ENCODE assay signal across 9 cellular contexts in genomic region chr1:37792943-37793686, GRCh38. TPM values are rescaled to one million over a fixed set of nuclear protein-coding genes. Genes with fewer than 3 reads are reported as not detected.
A peak's percentile ranks its signal among the peaks of the same experiment; 100 is the strongest.
DNase-seq lines count a peak whose midpoint lies in the region; ATAC-seq and TF ChIP-seq lines count a peak whose summit lies in the region.
"Had no signal": no experiment of that assay in that cellular context is flagged by ENCODE, and none has a peak within 500 bp of the region (broad histone marks: within the 10 kb centered on the region; RNA-seq: fewer than 3 reads in every experiment).

No MANE protein-coding gene starts in this region.

- H3K27me3 ChIP-seq in left ventricle myocardium inferior (ENCODE audit: low read depth) (peaks cover 39% of the 10 kb centered on the region), lung (ENCODE audit: control insufficient read depth, insufficient read depth) (peaks cover 2% of the 10 kb centered on the region), uterus (no peaks in the 10 kb centered on the region)

- no peak overlapping the region for H3K27ac Mint-ChIP-seq in activated T-helper 2 cell treated with anti-CD3 and anti-CD28 coated beads, Interferon-gamma antibody, Interleukin-2, Interleukin-4, amounts not matched to agents 10 μg/mL and 5 μg/mL and 100 μg/mL, durations not matched to agents 14 hours and 24 hours and 36 hours

- peaks cover 41% of the 10 kb centered on the region for H3K27me3 Mint-ChIP-seq in activated T-helper 2 cell treated with anti-CD3 and anti-CD28 coated beads, Interferon-gamma antibody, Interleukin-2, Interleukin-4, amounts not matched to agents 10 μg/mL and 5 μg/mL and 100 μg/mL, durations not matched to agents 14 hours and 24 hours and 36 hours (ENCODE audit: low read depth)

- no peak for TF ChIP-seq POLR2A in uterus (IDR thresholded peaks at IDR 0.05)

- WGBS in lung, 2 donors: 32 to 37% methylated on average over 36 of the region's 36 CpGs

- no peak for ATAC-seq in left ventricle myocardium superior
- no peak for ATAC-seq in lung (ENCODE audit: insufficient read depth, low FRiP score)
- no peak for ATAC-seq in HG02884 (IDR thresholded peaks at IDR 0.05; ENCODE audit: unreplicated experiment)
- no peak for ATAC-seq in GM18909 (IDR thresholded peaks at IDR 0.05; ENCODE audit: poor library complexity, unreplicated experiment)

- no peaks in the 10 kb centered on the region for H3K9me3 ChIP-seq in left ventricle myocardium inferior (replicated peaks)
- no peaks in the 10 kb centered on the region for H3K9me3 ChIP-seq in lung (ENCODE audit: control insufficient read depth in 2 of 2, insufficient read depth in 1 of 2, low read length in 1 of 2)
- H3K9me3 ChIP-seq in uterus: no peaks in the 10 kb centered on the region

- H3K36me3 ChIP-seq in left ventricle myocardium inferior (no peaks in the 10 kb centered on the region), lung (ENCODE audit: control insufficient read depth in 2 of 2, insufficient read depth in 2 of 2, low read length in 2 of 2) (no peaks in the 10 kb centered on the region), uterus (no peaks in the 10 kb centered on the region)

- TF ChIP-seq CTCF in left ventricle myocardium inferior (IDR thresholded peaks at IDR 0.05; ENCODE audit: borderline replicate concordance) (no peak), lung (IDR thresholded peaks at IDR 0.05; ENCODE audit: control extremely low read depth, extremely low read depth) (no peak), uterus (IDR thresholded peaks at IDR 0.05) (no peak)

- no peak overlapping the region for H3K27ac ChIP-seq in left ventricle myocardium inferior (replicated peaks)
- H3K27ac ChIP-seq in lung (ENCODE audit: low read depth in 1 of 2, low read length in 1 of 2): no peak overlapping the region
- H3K27ac ChIP-seq in uterus: no peak overlapping the region
- H3K27ac ChIP-seq: SK-N-MC had no signal

- DNase-seq in left ventricle myocardium inferior: no peak
- DNase-seq in left ventricle myocardium superior: no peak
- no peak for DNase-seq in activated T-helper 2 cell treated with anti-CD3 and anti-CD28 coated beads, Interferon-gamma antibody, Interleukin-2, Interleukin-4, amounts not matched to agents 10 μg/mL and 5 μg/mL and 100 μg/mL, durations not matched to agents 14 hours and 24 hours and 36 hours (ENCODE audit: low spot score)
- no peak for DNase-seq in lung (ENCODE audit: low spot score)
- no peak for DNase-seq in uterus
- no peak for DNase-seq in GM03348 (ENCODE audit: low spot score)

- H3K4me3 ChIP-seq in left ventricle myocardium inferior: peak overlapping the region; percentile 72
- H3K4me3 ChIP-seq in lung: peak overlapping the region; percentile 59
- peak overlapping the region; percentile 32 to 54 for H3K4me3 ChIP-seq in uterus

- intact Hi-C loops in left ventricle myocardium inferior (cut with micrococcal nuclease) (no loop called here), left ventricle myocardium superior (cut with micrococcal nuclease) (no loop called here), uterus (cut with DNase I; ENCODE audit: low total_unique reads) (no loop called here)
- intact Hi-C loops in activated T-helper 2 cell treated with anti-CD3 and anti-CD28 coated beads, Interferon-gamma antibody, Interleukin-2, Interleukin-4, amounts not matched to agents 10 μg/mL and 5 μg/mL and 100 μg/mL, durations not matched to agents 14 hours and 24 hours and 36 hours (cut with micrococcal nuclease): no loop called here

- peak overlapping the region; percentile 5 for H3K4me3 Mint-ChIP-seq in activated T-helper 2 cell treated with anti-CD3 and anti-CD28 coated beads, Interferon-gamma antibody, Interleukin-2, Interleukin-4, amounts not matched to agents 10 μg/mL and 5 μg/mL and 100 μg/mL, durations not matched to agents 14 hours and 24 hours and 36 hours (ENCODE audit: low read depth)

- H3K36me3 Mint-ChIP-seq in activated T-helper 2 cell treated with anti-CD3 and anti-CD28 coated beads, Interferon-gamma antibody, Interleukin-2, Interleukin-4, amounts not matched to agents 10 μg/mL and 5 μg/mL and 100 μg/mL, durations not matched to agents 14 hours and 24 hours and 36 hours (ENCODE audit: low read depth): no peaks in the 10 kb centered on the region

- no peaks in the 10 kb centered on the region for H3K9me3 Mint-ChIP-seq in activated T-helper 2 cell treated with anti-CD3 and anti-CD28 coated beads, Interferon-gamma antibody, Interleukin-2, Interleukin-4, amounts not matched to agents 10 μg/mL and 5 μg/mL and 100 μg/mL, durations not matched to agents 14 hours and 24 hours and 36 hours

- peaks cover 23% of the 10 kb centered on the region for H3K4me1 ChIP-seq in left ventricle myocardium inferior
- peaks cover 3 to 20% of the 10 kb centered on the region in 2 donors for H3K4me1 ChIP-seq in lung (ENCODE audit: control insufficient read depth in 2 of 2, insufficient read depth in 2 of 2, low read length in 2 of 2)
- peaks cover 0 to 4% of the 10 kb centered on the region in 2 donors for H3K4me1 ChIP-seq in uterus

- H3K4me1 Mint-ChIP-seq in activated T-helper 2 cell treated with anti-CD3 and anti-CD28 coated beads, Interferon-gamma antibody, Interleukin-2, Interleukin-4, amounts not matched to agents 10 μg/mL and 5 μg/mL and 100 μg/mL, durations not matched to agents 14 hours and 24 hours and 36 hours (ENCODE audit: low read depth): peaks cover 10% of the 10 kb centered on the region

RNA-seq across cellular contexts. Expression of gene MANEAL, which starts 0.5 kb away (rescaled TPM):
- total RNA-seq in left ventricle myocardium inferior (1.9 TPM), left ventricle myocardium superior (1.8 TPM), lung (1 to 10 TPM; 2.3 to 8.1 TPM), uterus (1 to 10 TPM in 2 of 4 donors, not detected in 2; 1.8 to 2.6 TPM)
- 0.94 and 1.1 TPM in 2 replicates for total RNA-seq in activated T-helper 2 cell treated with anti-CD3 and anti-CD28 coated beads, Interferon-gamma antibody, Interleukin-2, Interleukin-4, amounts not matched to agents 10 μg/mL and 5 μg/mL and 100 μg/mL, durations not matched to agents 14 hours and 24 hours and 36 hours
- 1 to 10 TPM; 2.8 to 4.0 TPM for polyA plus RNA-seq in lung

RNA-seq across cellular contexts. Expression of gene C1orf122, which starts 14.5 kb away (rescaled TPM):
- total RNA-seq in left ventricle myocardium inferior: 47.3 TPM
- 45.6 TPM for total RNA-seq in left ventricle myocardium superior
- 22.6 and 24.5 TPM in 2 replicates for total RNA-seq in activated T-helper 2 cell treated with anti-CD3 and anti-CD28 coated beads, Interferon-gamma antibody, Interleukin-2, Interleukin-4, amounts not matched to agents 10 μg/mL and 5 μg/mL and 100 μg/mL, durations not matched to agents 14 hours and 24 hours and 36 hours
- 10 to 100 TPM in 1 of 2 donors, 1 to 10 TPM in 1; 4.7 to 53.8 TPM for total RNA-seq in lung
- polyA plus RNA-seq in lung: 10 to 100 TPM; 26.9 to 70.2 TPM
- total RNA-seq in uterus: 10 to 100 TPM; 15.4 to 25.6 (median 20.1) TPM

RNA-seq across cellular contexts. Expression of gene YRDC, which starts 14.9 kb away (rescaled TPM):
- total RNA-seq in left ventricle myocardium inferior (5.7 TPM), left ventricle myocardium superior (4.0 TPM), lung (10 to 100 TPM in 1 of 2 donors, 1 to 10 TPM in 1; 9.5 to 18.4 TPM), uterus (10 to 100 TPM in 3 of 4 donors, 1 to 10 TPM in 1; 8.5 to 12.0 (median 10.5) TPM)
- 45.2 and 46.5 TPM in 2 replicates for total RNA-seq in activated T-helper 2 cell treated with anti-CD3 and anti-CD28 coated beads, Interferon-gamma antibody, Interleukin-2, Interleukin-4, amounts not matched to agents 10 μg/mL and 5 μg/mL and 100 μg/mL, durations not matched to agents 14 hours and 24 hours and 36 hours
- polyA plus RNA-seq in lung: 10 to 100 TPM; 11.8 to 26.2 TPM

RNA-seq across cellular contexts. Expression of gene EPHA10, which starts 28.2 kb away (rescaled TPM):
- total RNA-seq in left ventricle myocardium inferior (0.14 TPM), left ventricle myocardium superior (0.10 TPM), lung (1 to 10 TPM in 1 of 2 donors, not detected in 1; 1.7 TPM), uterus (under 1 TPM in 2 of 4 donors, not detected in 2; 0.41 to 0.67 TPM)
- 0.21 TPM in 1 of 2 replicates, not detected in the other for total RNA-seq in activated T-helper 2 cell treated with anti-CD3 and anti-CD28 coated beads, Interferon-gamma antibody, Interleukin-2, Interleukin-4, amounts not matched to agents 10 μg/mL and 5 μg/mL and 100 μg/mL, durations not matched to agents 14 hours and 24 hours and 36 hours
- under 1 TPM; 0.20 to 0.26 TPM for polyA plus RNA-seq in lung
